In genomic region chr13:24922390-24923304, GRCh38 we compare ENCODE assay signal across 8 cellular contexts.
DNase-seq lines count a peak whose midpoint lies in the region; ATAC-seq, FAIRE-seq and TF ChIP-seq lines count a peak whose summit lies in the region.

No MANE protein-coding gene starts in this region.

- peak overlapping the region; percentile 21 to 82 (median 74) for H3K4me3 ChIP-seq in adrenal gland
- H3K4me3 ChIP-seq in heart left ventricle = peak overlapping the region; percentile 65 to 96 (median 88)

- TF ChIP-seq CTCF in adrenal gland (IDR thresholded peaks at IDR 0.05) (peak in 1 of 6 experiments; percentile 27), heart left ventricle (IDR thresholded peaks at IDR 0.05) (peak in 6 of 12 donors; percentile 12 to 40 (median 22)), type B pancreatic cell (conservative IDR thresholded peaks at IDR 0.05) (no peak)

- ATAC-seq in HG02798 (IDR thresholded peaks at IDR 0.05; ENCODE audit: poor library complexity, unreplicated experiment) (peak; percentile 93), heart left ventricle (peak; percentile 100)

- H3K27ac Mint-ChIP-seq in type B pancreatic cell = peak overlapping the region; percentile 97

- H3K4me1 Mint-ChIP-seq in type B pancreatic cell (ENCODE audit: unreplicated experiment) = peaks cover 12% of the 10 kb centered on the region

- intact Hi-C loops in adrenal gland (cut with DNase I) (no loop called here), heart left ventricle (cut with DNase I) (loop anchor here in 1 of 10 donors (1.0 kb wide), 1 partner anchor 19 kb away; no protein-coding TSS in a partner anchor)

- H3K27me3 ChIP-seq in adrenal gland (no peaks in the 10 kb centered on the region), heart left ventricle (peaks cover 0 to under 1% (median 0%) of the 10 kb centered on the region in 9 donors)

- H3K4me3 Mint-ChIP-seq in type B pancreatic cell = peak overlapping the region; percentile 99

- H3K4me1 ChIP-seq in adrenal gland (replicated peaks in 1 of 2) = peaks cover 4 to 6% of the 10 kb centered on the region in 2 donors
- peaks cover 0 to 15% (median 5%) of the 10 kb centered on the region in 12 donors for H3K4me1 ChIP-seq in heart left ventricle

- H3K36me3 Mint-ChIP-seq in type B pancreatic cell = no peaks in the 10 kb centered on the region

- WGBS in adrenal gland, 4 donors = 0 to 1% (median 1%) methylated on average over 36 to 86 of the region's 86 CpGs
- 0% methylated on average over 37 to 86 of the region's 86 CpGs for WGBS in heart left ventricle, 4 donors

- peak overlapping the region; percentile 82 to 96 (median 93) for H3K27ac ChIP-seq in adrenal gland
- H3K27ac ChIP-seq in heart left ventricle = peak overlapping the region; percentile 89 to 100 (median 98)

- no peaks in the 10 kb centered on the region for H3K27me3 Mint-ChIP-seq in type B pancreatic cell

- H3K9me3 Mint-ChIP-seq in type B pancreatic cell = no peaks in the 10 kb centered on the region

- DNase-seq in GM12892 (ENCODE audit: insufficient read length) = peak; percentile 74
- peak; percentile 65 for DNase-seq in NCI-H1417 treated with DMSO at 0.1 percent for 48 hours (lab: John Stamatoyannopoulos, UW)
- peak; percentile 88 for DNase-seq in T follicular helper cell (ENCODE audit: low read depth)
- peak; percentile 97 to 98 (median 98) for DNase-seq in adrenal gland
- DNase-seq in heart left ventricle = peak; percentile 97 to 99 (median 99)
- peak; percentile 97 for DNase-seq in pons (ENCODE audit: low spot score)
- peak; percentile 98 for DNase-seq in type B pancreatic cell (ENCODE audit: extremely low spot score, unreplicated experiment)

- no peaks in the 10 kb centered on the region for H3K9me3 ChIP-seq in adrenal gland (replicated peaks in 1 of 3)
- no peaks in the 10 kb centered on the region for H3K9me3 ChIP-seq in heart left ventricle

- peak; percentile 99 for FAIRE-seq in GM12892 (lab: Jason Lieb, UNC)

- no peaks in the 10 kb centered on the region for H3K36me3 ChIP-seq in adrenal gland (replicated peaks in 1 of 2)
- no peaks in the 10 kb centered on the region for H3K36me3 ChIP-seq in heart left ventricle

- peak; percentile 81 for TF ChIP-seq POLR2A in GM12892 (IDR thresholded peaks at IDR 0.05; ENCODE audit: low read depth, low read length)
- peak; percentile 66 to 93 for TF ChIP-seq POLR2A in adrenal gland (IDR thresholded peaks at IDR 0.05)
- TF ChIP-seq POLR2A in heart left ventricle (IDR thresholded peaks at IDR 0.05) = peak in 1 of 2 donors; percentile 80

Comparison
In these comparisons a context has a peak if more than half of its experiments do, and no peak if none do; other contexts are left out.
1. Peak in every context shown above with its lines: DNase-seq, ATAC-seq, H3K4me3 ChIP-seq and H3K27ac ChIP-seq.